Comparison of ENCODE assay signal across 10 cellular contexts in genomic region chr17:7577327-7578199, GRCh38.
DNase-seq lines count a peak whose midpoint lies in the region; ATAC-seq and TF ChIP-seq lines count a peak whose summit lies in the region.
"Had no signal": no experiment of that assay in that cellular context is flagged by ENCODE, and none has a peak within 500 bp of the region (broad histone marks: within the 10 kb centered on the region; RNA-seq: fewer than 3 reads in every experiment).

No MANE protein-coding gene starts in this region.

- H3K27ac Mint-ChIP-seq in central memory CD8-positive, alpha-beta T cell (ENCODE audit: low read depth) = no peak overlapping the region
- H3K27ac Mint-ChIP-seq in nephron progenitor cell = peak overlapping the region; percentile 89

- H3K9me2 ChIP-seq in Loucy (replicated peaks; ENCODE audit: low read depth, low read length) = no peaks in the 10 kb centered on the region

- no peak for DNase-seq in central memory CD8-positive, alpha-beta T cell (ENCODE audit: low spot score in 2 of 2)
- DNase-seq in nephron progenitor cell (no peak), HCEC 1CT (no peak), substantia nigra (lab: John Stamatoyannopoulos, UW) (no peak), cerebellar nuclear complex (lab: John Stamatoyannopoulos, UW) (no peak), DMS153 treated with DMSO at 0.1 percent for 48 hours (lab: John Stamatoyannopoulos, UW; ENCODE audit: unreplicated experiment) (no peak)
- DNase-seq: hippocampal formation, NCI-H2171 had no signal

- H3K36me3 Mint-ChIP-seq in central memory CD8-positive, alpha-beta T cell (ENCODE audit: insufficient read depth) = peaks cover 82% of the 10 kb centered on the region
- peaks cover 72% of the 10 kb centered on the region for H3K36me3 Mint-ChIP-seq in nephron progenitor cell (ENCODE audit: low read depth)

- TF ChIP-seq CTCF in Loucy (conservative IDR thresholded peaks at IDR 0.05; ENCODE audit: low read length) = no peak
- TF ChIP-seq CTCF in nephron progenitor cell (IDR thresholded peaks at IDR 0.05) = no peak

- peaks cover 77% of the 10 kb centered on the region for H3K79me2 ChIP-seq in Loucy (ENCODE audit: insufficient read depth, low read length)

- H3K9me3 ChIP-seq in BLaER1 treated with 17β-estradiol and CSF1 and Interleukin-3, amounts not matched to agents 10 nM and 100 nM (replicated peaks in 1 of 11) = peaks cover 0 to 4% (median 0%) of the 10 kb centered on the region in 11 experiments; a peak in 5 of 22 replicates
- H3K9me3 ChIP-seq in Loucy (ENCODE audit: insufficient read depth, low read depth, low read length) = no peaks in the 10 kb centered on the region

- peaks cover 58% of the 10 kb centered on the region for H3K4me1 Mint-ChIP-seq in central memory CD8-positive, alpha-beta T cell
- H3K4me1 Mint-ChIP-seq in nephron progenitor cell = peaks cover 81% of the 10 kb centered on the region

- no peak overlapping the region for H2AFZ ChIP-seq in Loucy (ENCODE audit: low read length)

- no peaks in the 10 kb centered on the region for H3K9me3 Mint-ChIP-seq in central memory CD8-positive, alpha-beta T cell
- H3K9me3 Mint-ChIP-seq in nephron progenitor cell = no peaks in the 10 kb centered on the region

- H3K4me3 ChIP-seq in BLaER1 treated with 17β-estradiol and CSF1 and Interleukin-3, amounts not matched to agents 10 nM and 100 nM = peak overlapping the region in 9 of 10 experiments; percentile 97 to 100 (median 99); a peak in 15 of 20 replicates
- H3K4me3 ChIP-seq in Loucy (ENCODE audit: low read length, poor library complexity, severe bottlenecking) = no peak overlapping the region

- H3K27me3 Mint-ChIP-seq in central memory CD8-positive, alpha-beta T cell = no peaks in the 10 kb centered on the region
- H3K27me3 Mint-ChIP-seq in nephron progenitor cell (ENCODE audit: low read depth, poor library complexity) = no peaks in the 10 kb centered on the region

- ATAC-seq in central memory CD8-positive, alpha-beta T cell (replicated peaks; ENCODE audit: extremely low read depth, poor library complexity, severe bottlenecking) = no peak

- H3K4me2 ChIP-seq in BLaER1 treated with 17β-estradiol and CSF1 and Interleukin-3, amounts not matched to agents 10 nM and 100 nM = peak overlapping the region; percentile 81 to 100 (median 98)
- H3K4me2 ChIP-seq in Loucy (ENCODE audit: low read depth, low read length, poor library complexity, severe bottlenecking) = peak overlapping the region; percentile 75

- peaks cover 57 to 78% (median 70%) of the 10 kb centered on the region in 11 experiments for H3K36me3 ChIP-seq in BLaER1 treated with 17β-estradiol and CSF1 and Interleukin-3, amounts not matched to agents 10 nM and 100 nM
- H3K36me3 ChIP-seq in Loucy (ENCODE audit: insufficient read depth, low read length) = peaks cover 73% of the 10 kb centered on the region

- peaks cover 44 to 85% (median 82%) of the 10 kb centered on the region in 10 experiments for H3K4me1 ChIP-seq in BLaER1 treated with 17β-estradiol and CSF1 and Interleukin-3, amounts not matched to agents 10 nM and 100 nM
- H3K4me1 ChIP-seq in Loucy (ENCODE audit: insufficient read depth, low read length, poor library complexity, severe bottlenecking) = peaks cover 39% of the 10 kb centered on the region

- H4K20me1 ChIP-seq in BLaER1 treated with 17β-estradiol and CSF1 and Interleukin-3, amounts not matched to agents 10 nM and 100 nM = peaks cover 56 to 87% (median 65%) of the 10 kb centered on the region in 11 experiments
- H4K20me1 ChIP-seq in Loucy (ENCODE audit: insufficient read depth, low read length, poor library complexity, severe bottlenecking) = peaks cover 67% of the 10 kb centered on the region

- peak overlapping the region; percentile 29 for H3K4me3 Mint-ChIP-seq in central memory CD8-positive, alpha-beta T cell
- H3K4me3 Mint-ChIP-seq in nephron progenitor cell = no peak overlapping the region

- H3K27ac ChIP-seq in BLaER1 treated with 17β-estradiol and CSF1 and Interleukin-3, amounts not matched to agents 10 nM and 100 nM = peak overlapping the region in 10 of 11 experiments; percentile 21 to 100 (median 100); a peak in 18 of 22 replicates
- no peak overlapping the region for H3K27ac ChIP-seq in substantia nigra (ENCODE audit: low read depth, low read length, poor library complexity, severe bottlenecking)

- peaks cover 27% of the 10 kb centered on the region for H3F3A ChIP-seq in Loucy (ENCODE audit: low read depth)

- H3K9ac ChIP-seq in BLaER1 treated with 17β-estradiol and CSF1 and Interleukin-3, amounts not matched to agents 10 nM and 100 nM = peak overlapping the region; percentile 99 to 100 (median 100); a peak in 21 of 22 replicates
- no peak overlapping the region for H3K9ac ChIP-seq in Loucy (ENCODE audit: low read depth, low read length, poor library complexity, severe bottlenecking)

- H3K27me3 ChIP-seq in BLaER1 treated with 17β-estradiol and CSF1 and Interleukin-3, amounts not matched to agents 10 nM and 100 nM = no peaks in the 10 kb centered on the region
- peaks cover 7% of the 10 kb centered on the region for H3K27me3 ChIP-seq in Loucy (ENCODE audit: insufficient read depth, low read length, poor library complexity, severe bottlenecking)
